Comparison of ENCODE assay signal across 13 cellular contexts in genomic region chr6:53691667-53692133, GRCh38. TPM values are rescaled to one million over a fixed set of nuclear protein-coding genes. Genes with fewer than 3 reads are reported as not detected.
DNase-seq lines count a peak whose midpoint lies in the region; ATAC-seq, FAIRE-seq and TF ChIP-seq lines count a peak whose summit lies in the region.
"Had no signal": no experiment of that assay in that cellular context is flagged by ENCODE, and none has a peak within 500 bp of the region (broad histone marks: within the 10 kb centered on the region; RNA-seq: fewer than 3 reads in every experiment).

No MANE protein-coding gene starts in this region.

- no peaks in the 10 kb centered on the region for H3K79me1 ChIP-seq in H9 (ENCODE audit: insufficient read depth, low read depth, low read length, poor library complexity, severe bottlenecking)

- no peak overlapping the region for H3K18ac ChIP-seq in H9 (ENCODE audit: insufficient read length, low read depth, low read length)

- H4K20me1 ChIP-seq in H9 (ENCODE audit: control insufficient read depth, insufficient read depth, insufficient read length) = no peaks in the 10 kb centered on the region

- no peak overlapping the region for H4K8ac ChIP-seq in H9 (replicated peaks; ENCODE audit: insufficient read length, low read depth, low read length)

- H2BK5ac ChIP-seq in H9 (ENCODE audit: insufficient read length, low read length) = no peak overlapping the region

- no peak overlapping the region for H2AFZ ChIP-seq in H9 (ENCODE audit: low read length)

- no peak overlapping the region for H3K9ac ChIP-seq in H9 (ENCODE audit: extremely low read depth, insufficient read length, low read length)

- H3K27ac ChIP-seq in H9 (ENCODE audit: insufficient read length, low read depth, low read length) = no peak overlapping the region

- no peaks in the 10 kb centered on the region for H3K27me3 ChIP-seq in bronchial epithelial cell (ENCODE audit: control insufficient read depth, insufficient read depth, low read length)
- no peaks in the 10 kb centered on the region for H3K27me3 ChIP-seq in H9 (ENCODE audit: insufficient read depth, low read length)

- no peak overlapping the region for H3K23ac ChIP-seq in H9 (ENCODE audit: insufficient read length, low read depth, low read length)

- H3K23me2 ChIP-seq in H9 (ENCODE audit: insufficient read length, low read depth, low read length, poor library complexity, severe bottlenecking) = no peaks in the 10 kb centered on the region

- CTCF ChIA-PET in GM10248 (lab: Yijun Ruan, JAX) = interaction anchor here (1.3 to 2.4 kb wide), 4 partner anchors 9 to 39 kb away, joined by 3 to 5 read pairs (median 4); no protein-coding TSS in a partner anchor

- H3K36me3 Mint-ChIP-seq in natural killer cell treated with Interleukin-12 subunit alpha and Interleukin-12 subunit beta and Interleukin-15 and Interleukin-18, amount 100 ng/mL, for 72 hours = no peaks in the 10 kb centered on the region
- H3K36me3 Mint-ChIP-seq in H9 (ENCODE audit: insufficient read depth in 1 of 3, low read depth in 3 of 3) = no peaks in the 10 kb centered on the region
- H3K36me3 Mint-ChIP-seq: stimulated activated naive B cell treated with anti-CD40 and anti-IgM and Interleukin-4, amounts not matched to agents 10 μg/mL and 1 μg/mL and 100 μg/mL, for 72 hours had no signal

- POLR2A ChIA-PET in GM10248 (lab: Yijun Ruan, JAX) = no interaction called here

- H3K4ac ChIP-seq in H9 (ENCODE audit: low read depth, low read length) = no peak overlapping the region

- no peak overlapping the region for H2AK5ac ChIP-seq in H9 (ENCODE audit: insufficient read length, low read length)

- H4K5ac ChIP-seq in H9 (ENCODE audit: insufficient read length, low read depth, low read length) = no peak overlapping the region

- no peaks in the 10 kb centered on the region for H3K79me2 ChIP-seq in H9 (ENCODE audit: insufficient read depth, low read length)

- DNase-seq in GM12865 (ENCODE audit: low read depth) (peak; percentile 2), bronchial epithelial cell (ENCODE audit: low read depth) (peak; percentile 78), activated T-cell treated with anti-CD3 and anti-CD28 coated beads for 4 hours (no peak), H9 (no peak), GM10248 (ENCODE audit: extremely low spot score) (no peak)
- DNase-seq in natural killer cell treated with Interleukin-12 subunit alpha and Interleukin-12 subunit beta and Interleukin-15 and Interleukin-18, amount 100 ng/mL, for 72 hours (ENCODE audit: low spot score) = no peak
- DNase-seq: activated T-cell treated with anti-CD3 and anti-CD28 coated beads, Interleukin-2, amount 50 U/mL, for 48 hours; GOT3; islet precursor cell; NCI-H1436 treated with DMSO at 0.1 percent for 48 hours; stimulated activated naive B cell treated with anti-CD40 and anti-IgM and Interleukin-4, amounts not matched to agents 10 μg/mL and 1 μg/mL and 100 μg/mL, for 72 hours had no signal

- no peaks in the 10 kb centered on the region for H3K4me1 ChIP-seq in H9 (ENCODE audit: insufficient read depth, low read length)

- H3K4me3 Mint-ChIP-seq in natural killer cell treated with Interleukin-12 subunit alpha and Interleukin-12 subunit beta and Interleukin-15 and Interleukin-18, amount 100 ng/mL, for 72 hours = no peak overlapping the region
- no peak overlapping the region for H3K4me3 Mint-ChIP-seq in H9
- H3K4me3 Mint-ChIP-seq: stimulated activated naive B cell treated with anti-CD40 and anti-IgM and Interleukin-4, amounts not matched to agents 10 μg/mL and 1 μg/mL and 100 μg/mL, for 72 hours had no signal

- no peaks in the 10 kb centered on the region for H3K4me1 Mint-ChIP-seq in natural killer cell treated with Interleukin-12 subunit alpha and Interleukin-12 subunit beta and Interleukin-15 and Interleukin-18, amount 100 ng/mL, for 72 hours (ENCODE audit: low read depth in 2 of 2)
- H3K4me1 Mint-ChIP-seq in H9 = no peaks in the 10 kb centered on the region; a peak in 2 of 4 replicates
- H3K4me1 Mint-ChIP-seq: stimulated activated naive B cell treated with anti-CD40 and anti-IgM and Interleukin-4, amounts not matched to agents 10 μg/mL and 1 μg/mL and 100 μg/mL, for 72 hours had no signal

- no peak overlapping the region for H4K91ac ChIP-seq in H9 (ENCODE audit: insufficient read length, low read depth, low read length)

- H3K56ac ChIP-seq in H9 (ENCODE audit: insufficient read length, low read depth, low read length) = no peak overlapping the region

- H3K14ac ChIP-seq in H9 (ENCODE audit: insufficient read depth, low read length) = no peak overlapping the region

- H3K4me3 ChIP-seq in GM12865 (ENCODE audit: low read depth, low read length) (no peak overlapping the region), bronchial epithelial cell (ENCODE audit: low read depth, low read length) (no peak overlapping the region)

- H2BK15ac ChIP-seq in H9 (ENCODE audit: low read depth, low read length) = no peak overlapping the region

- no peaks in the 10 kb centered on the region for H3K36me3 ChIP-seq in bronchial epithelial cell (ENCODE audit: control insufficient read depth, insufficient read depth, low read length)

- no peaks in the 10 kb centered on the region for H3K9me3 ChIP-seq in H9 (ENCODE audit: control insufficient read depth, low read depth, low read length)

- H2BK120ac ChIP-seq in H9 (ENCODE audit: low read depth, low read length, poor library complexity, severe bottlenecking) = no peak overlapping the region

- no peak overlapping the region for H2BK20ac ChIP-seq in H9 (ENCODE audit: low read depth, low read length, poor library complexity, severe bottlenecking)

- TF ChIP-seq CTCF in GM12865 (IDR thresholded peaks at IDR 0.05; ENCODE audit: insufficient read depth, low read depth, low read length, missing control alignments) = no peak
- TF ChIP-seq CTCF in bronchial epithelial cell (IDR thresholded peaks at IDR 0.05; ENCODE audit: insufficient read depth, low read length, severe bottlenecking) = no peak
- TF ChIP-seq CTCF in H9 (conservative IDR thresholded peaks at IDR 0.05) = no peak
- no peak for TF ChIP-seq CTCF in GM10248 (IDR thresholded peaks at IDR 0.05; ENCODE audit: control extremely low read depth, extremely low read depth, low read depth, missing control alignments)

- H3K27me3 Mint-ChIP-seq in natural killer cell treated with Interleukin-12 subunit alpha and Interleukin-12 subunit beta and Interleukin-15 and Interleukin-18, amount 100 ng/mL, for 72 hours = peaks cover 7 to 32% of the 10 kb centered on the region in 2 donors
- H3K27me3 Mint-ChIP-seq in H9 (ENCODE audit: low read depth) = no peaks in the 10 kb centered on the region; the same call in 1 of the 2 replicates

- no peak for FAIRE-seq in bronchial epithelial cell (lab: Jason Lieb, UNC)

- H3K9me3 Mint-ChIP-seq in natural killer cell treated with Interleukin-12 subunit alpha and Interleukin-12 subunit beta and Interleukin-15 and Interleukin-18, amount 100 ng/mL, for 72 hours = no peaks in the 10 kb centered on the region
- H3K9me3 Mint-ChIP-seq in H9 = no peaks in the 10 kb centered on the region
- H3K9me3 Mint-ChIP-seq: stimulated activated naive B cell treated with anti-CD40 and anti-IgM and Interleukin-4, amounts not matched to agents 10 μg/mL and 1 μg/mL and 100 μg/mL, for 72 hours had no signal

- no peak overlapping the region for H3K27ac Mint-ChIP-seq in natural killer cell treated with Interleukin-12 subunit alpha and Interleukin-12 subunit beta and Interleukin-15 and Interleukin-18, amount 100 ng/mL, for 72 hours
- H3K27ac Mint-ChIP-seq in H9 = no peak overlapping the region
- H3K27ac Mint-ChIP-seq: stimulated activated naive B cell treated with anti-CD40 and anti-IgM and Interleukin-4, amounts not matched to agents 10 μg/mL and 1 μg/mL and 100 μg/mL, for 72 hours had no signal

- no peak overlapping the region for H2BK12ac ChIP-seq in H9 (ENCODE audit: insufficient read length, low read depth, low read length)

- no CpG with 5 or more reads among the region's 3 CpGs for WGBS in H9 (ENCODE audit: extremely low coverage, insufficient read length, low lambda C conversion rate)

- ATAC-seq in GM19468 (IDR thresholded peaks at IDR 0.05; ENCODE audit: extremely low read depth, unreplicated experiment) (peak; percentile 78), HG03135 (IDR thresholded peaks at IDR 0.05; ENCODE audit: unreplicated experiment) (peak; percentile 86)
- ATAC-seq in natural killer cell treated with Interleukin-12 subunit alpha and Interleukin-12 subunit beta and Interleukin-15 and Interleukin-18, amount 100 ng/mL, for 72 hours = no peak
- ATAC-seq: stimulated activated naive B cell treated with anti-CD40 and anti-IgM and Interleukin-4, amounts not matched to agents 10 μg/mL and 1 μg/mL and 100 μg/mL, for 72 hours had no signal

- no peak overlapping the region for H3T11ph ChIP-seq in H9 (ENCODE audit: low read length)

- no peak overlapping the region for H3K4me2 ChIP-seq in H9 (ENCODE audit: insufficient read depth, insufficient read length, low read length)

RNA-seq across cellular contexts. Expression of gene KLHL31, which starts 26.1 kb away (rescaled TPM):
- total RNA-seq in bronchial epithelial cell = 0.26 TPM in 2 replicates
- total RNA-seq in natural killer cell treated with Interleukin-12 subunit alpha and Interleukin-12 subunit beta and Interleukin-15 and Interleukin-18, amount 100 ng/mL, for 72 hours = under 1 TPM; 0.12 to 0.22 TPM
- 0.09 and 0.17 TPM in 2 replicates for total RNA-seq in H9 (2021)

Comparison
In these comparisons a context has a peak if more than half of its experiments do, and no peak if none do; other contexts are left out.
1. DNase-seq: peak in GM12865 (single experiment) and bronchial epithelial cell (single experiment); none in activated T-cell treated with anti-CD3 and anti-CD28 coated beads for 4 hours (single experiment), natural killer cell treated with Interleukin-12 subunit alpha and Interleukin-12 subunit beta and Interleukin-15 and Interleukin-18, amount 100 ng/mL, for 72 hours (single experiment), H9 (single experiment) and GM10248 (single experiment).
2. ATAC-seq: peak in GM19468 (single experiment) and HG03135 (single experiment); none in natural killer cell treated with Interleukin-12 subunit alpha and Interleukin-12 subunit beta and Interleukin-15 and Interleukin-18, amount 100 ng/mL, for 72 hours (0 of 2).